Comparison of ENCODE assay signal across 2 cellular contexts in genomic region chr11:35163209-35163608, GRCh38.
TF ChIP-seq lines count a peak whose summit lies in the region.

No MANE protein-coding gene starts in this region.

TF ChIP-seq in A549, 52 proteins besides CTCF, POLR2A, EP300 and RAD21 (continued from another document):
- TF ChIP-seq ELK1 (IDR thresholded peaks at IDR 0.05; ENCODE audit: low read depth, low read length): no peak
- TF ChIP-seq GATA3 (IDR thresholded peaks at IDR 0.05; ENCODE audit: borderline replicate concordance): no peak
- no peak for TF ChIP-seq CHD2 (IDR thresholded peaks at IDR 0.05; ENCODE audit: low read length, partially characterized antibody)

TF ChIP-seq in HCT116, 20 proteins besides CTCF, POLR2A, EP300 and RAD21:
- TF ChIP-seq REST (IDR thresholded peaks at IDR 0.05; ENCODE audit: low read depth) (no peak), JUND (IDR thresholded peaks at IDR 0.05) (peak; percentile 64), MAX (IDR thresholded peaks at IDR 0.05) (peak; percentile 12)
TF ChIP-seq in HCT116: peak in this region for 2.
